Comparison of ENCODE assay signal across 22 cellular contexts in genomic region chr4:34636623-34637022, GRCh38.
DNase-seq lines count a peak whose midpoint lies in the region; ATAC-seq lines count a peak whose summit lies in the region.
"Had no signal": no experiment of that assay in that cellular context is flagged by ENCODE, and none has a peak within 500 bp of the region (broad histone marks: within the 10 kb centered on the region; RNA-seq: fewer than 3 reads in every experiment).

No MANE protein-coding gene starts in this region.

- no peaks in the 10 kb centered on the region for H3K79me1 ChIP-seq in neuronal stem cell (ENCODE audit: low read depth, low read length)

- in situ Hi-C loops in G401 (cut with HindIII; ENCODE audit: low sequenced_read_pairs): no loop called here

- no peak for ATAC-seq in HG03196 (IDR thresholded peaks at IDR 0.05; ENCODE audit: unreplicated experiment)
- no peak for ATAC-seq in GM21360 (IDR thresholded peaks at IDR 0.05; ENCODE audit: unreplicated experiment)
- ATAC-seq: A549 had no signal

- H2AK5ac ChIP-seq in neuronal stem cell (ENCODE audit: low read depth, low read length): no peak overlapping the region

- no peak overlapping the region for H2BK5ac ChIP-seq in neuronal stem cell (ENCODE audit: low read length)

- no peak overlapping the region for H3K23ac ChIP-seq in neuronal stem cell (ENCODE audit: low read depth, low read length, poor library complexity)

- H3K4ac ChIP-seq in neuronal stem cell (ENCODE audit: low read length): no peak overlapping the region

- no peak overlapping the region for H4K91ac ChIP-seq in neuronal stem cell (ENCODE audit: low read depth, low read length, poor library complexity)

- H3K36me3 ChIP-seq in H7 (replicated peaks; ENCODE audit: control insufficient read depth, insufficient read depth, low read length) (no peaks in the 10 kb centered on the region), ectodermal cell (ENCODE audit: control insufficient read depth, insufficient read depth, low read length) (no peaks in the 10 kb centered on the region), neuronal stem cell (replicated peaks in 1 of 2; ENCODE audit: control insufficient read depth in 2 of 2, insufficient read depth in 2 of 2, low read length in 2 of 2) (peaks cover 0 to 3% of the 10 kb centered on the region in 2 donors)
- H3K36me3 ChIP-seq: BE2C; BLaER1 treated with 17β-estradiol and CSF1 and Interleukin-3, amounts not matched to agents 10 nM and 100 nM; HAP-1 had no signal

- WGBS in ectodermal cell, 2 experiments: 93 to 96% methylated on average over 2 of the region's 2 CpGs
- WGBS in neuronal stem cell (ENCODE audit: extremely low coverage in 2 of 2, insufficient read length in 2 of 2, insufficient replicate concordance in 1 of 2), 2 donors: no CpG with 5 or more reads among the region's 2 CpGs

- no peak overlapping the region for H2BK120ac ChIP-seq in neuronal stem cell (ENCODE audit: low read depth, low read length)

- no peak overlapping the region for H3K14ac ChIP-seq in neuronal stem cell (ENCODE audit: low read length)

- H2BK15ac ChIP-seq in neuronal stem cell (ENCODE audit: low read length): no peak overlapping the region

- H3K4me3 ChIP-seq in H7 (ENCODE audit: insufficient read depth, low read depth, low read length) (no peak overlapping the region), ectodermal cell (ENCODE audit: insufficient read depth, low read depth, low read length) (no peak overlapping the region), neuronal stem cell (ENCODE audit: low read length in 2 of 2) (no peak overlapping the region)
- H3K4me3 ChIP-seq: A549; BLaER1 treated with 17β-estradiol and CSF1 and Interleukin-3, amounts not matched to agents 10 nM and 100 nM; HAP-1 had no signal

- H3K27me3 ChIP-seq in H7 (ENCODE audit: control insufficient read depth, insufficient read depth, low read length) (no peaks in the 10 kb centered on the region), ectodermal cell (ENCODE audit: control insufficient read depth, insufficient read depth, low read length, poor library complexity, severe bottlenecking) (no peaks in the 10 kb centered on the region), neuronal stem cell (ENCODE audit: control insufficient read depth in 3 of 3, insufficient read depth in 3 of 3, low read depth in 1 of 3, low read length in 3 of 3) (no peaks in the 10 kb centered on the region)
- H3K27me3 ChIP-seq: BE2C; BLaER1 treated with 17β-estradiol and CSF1 and Interleukin-3, amounts not matched to agents 10 nM and 100 nM had no signal

- H3K4me2 ChIP-seq in neuronal stem cell (ENCODE audit: insufficient read depth, low read length, poor library complexity, severe bottlenecking): no peak overlapping the region
- H3K4me2 ChIP-seq: A549; BLaER1 treated with 17β-estradiol and CSF1 and Interleukin-3, amounts not matched to agents 10 nM and 100 nM had no signal

- H3K4me1 ChIP-seq in ectodermal cell (ENCODE audit: control insufficient read depth, insufficient read depth, low read length): peaks cover 6% of the 10 kb centered on the region
- H3K4me1 ChIP-seq in neuronal stem cell (ENCODE audit: control insufficient read depth in 2 of 2, insufficient read depth in 1 of 2, low read depth in 1 of 2, low read length in 2 of 2): peaks cover 0 to 2% of the 10 kb centered on the region in 2 donors
- H3K4me1 ChIP-seq: A549; BE2C; BLaER1 treated with 17β-estradiol and CSF1 and Interleukin-3, amounts not matched to agents 10 nM and 100 nM; HAP-1 had no signal

- H4K8ac ChIP-seq in neuronal stem cell (ENCODE audit: low read depth, low read length): no peak overlapping the region

- no peaks in the 10 kb centered on the region for H3K9me3 ChIP-seq in ectodermal cell (ENCODE audit: control insufficient read depth, low read length)
- H3K9me3 ChIP-seq in neuronal stem cell (replicated peaks in 1 of 2; ENCODE audit: control insufficient read depth in 2 of 2, insufficient read depth in 1 of 2, low read depth in 1 of 2, low read length in 2 of 2): peaks cover 0 to 8% of the 10 kb centered on the region in 2 donors
- H3K9me3 ChIP-seq: A549, BE2C had no signal

- no peak overlapping the region for H3K18ac ChIP-seq in neuronal stem cell (ENCODE audit: low read length)

- DNase-seq in H7 (peak; percentile 8), iPS-NIHi11 (ENCODE audit: low spot score) (peak; percentile 6), neuronal stem cell (ENCODE audit: low spot score) (peak; percentile 9), G401 (ENCODE audit: low spot score) (no peak), foreskin melanocyte (no peak)
- DNase-seq: 8988T; ACHN; AML-193; BE2C; CD4-positive, alpha-beta T cell; CD8-positive, alpha-beta memory T cell; DMS 273 treated with DMSO at 0.1 percent for 48 hours; DMS79; EL; GF-D8; HFFc6 had no signal

- H3K27ac ChIP-seq in ectodermal cell (ENCODE audit: insufficient read depth, low read depth, low read length, poor library complexity, severe bottlenecking) (peak overlapping the region; percentile 40), neuronal stem cell (replicated peaks; ENCODE audit: low read length) (no peak overlapping the region)
- H3K27ac ChIP-seq: A549; BLaER1 treated with 17β-estradiol and CSF1 and Interleukin-3, amounts not matched to agents 10 nM and 100 nM had no signal

- no peak overlapping the region for H2AFZ ChIP-seq in neuronal stem cell (ENCODE audit: low read length)

- no peak overlapping the region for H2BK12ac ChIP-seq in neuronal stem cell (ENCODE audit: low read length)

- H3K9ac ChIP-seq in neuronal stem cell (ENCODE audit: low read depth, low read length, poor library complexity): no peak overlapping the region
- H3K9ac ChIP-seq: BLaER1 treated with 17β-estradiol and CSF1 and Interleukin-3, amounts not matched to agents 10 nM and 100 nM had no signal

Comparison
In these comparisons a context has a peak if more than half of its experiments do, and no peak if none do; other contexts are left out.
1. DNase-seq: peak in H7 (single experiment), iPS-NIHi11 (single experiment) and neuronal stem cell (single experiment); none in G401 (single experiment) and foreskin melanocyte (single experiment).